In the genomic region with DNA sequence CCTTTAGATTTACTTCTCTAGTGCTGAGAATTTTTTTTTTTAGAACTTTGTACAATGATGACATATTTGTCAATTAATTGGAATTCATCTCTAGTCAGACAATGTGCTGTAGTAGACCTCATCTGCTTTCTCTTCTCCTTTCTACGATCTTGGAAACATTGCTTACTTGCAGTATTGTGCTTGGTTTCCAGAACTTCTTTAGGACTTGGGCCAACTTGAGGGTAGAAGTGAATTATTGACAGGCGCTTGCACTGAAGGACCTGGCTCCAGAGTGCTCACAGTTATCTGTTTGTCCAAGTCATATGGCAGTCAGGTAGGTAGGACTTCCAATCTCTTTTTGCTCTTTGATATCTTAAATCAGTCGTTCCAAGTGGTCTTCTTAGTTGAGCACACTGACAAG, we compare ENCODE assay signal across 22 cellular contexts. TPM values are rescaled to one million over a fixed set of nuclear protein-coding genes. Genes with fewer than 3 reads are reported as not detected.
A peak's percentile ranks its signal among the peaks of the same experiment; 100 is the strongest.
DNase-seq lines count a peak whose midpoint lies in the region; ATAC-seq, FAIRE-seq and TF ChIP-seq lines count a peak whose summit lies in the region.
"Had no signal": no experiment of that assay in that cellular context is flagged by ENCODE, and none has a peak within 500 bp of the region (broad histone marks: within the 10 kb centered on the region; RNA-seq: fewer than 3 reads in every experiment).

No MANE protein-coding gene starts in this region.

- H3K79me2 ChIP-seq in GM12878 (ENCODE audit: control insufficient read depth, insufficient read depth, low read length), result peaks cover 5% of the 10 kb centered on the region

- H3K27ac ChIP-seq in cardiac muscle cell, result peak overlapping the region; percentile 99
- no peak overlapping the region for H3K27ac ChIP-seq in GM12878 (ENCODE audit: control insufficient read depth, insufficient read depth)
- H3K27ac ChIP-seq in thymus (ENCODE audit: low read depth), result peak overlapping the region; percentile 2
- H3K27ac ChIP-seq: ovary had no signal

- CTCF ChIA-PET in GM12878 (lab: Yijun Ruan, JAX), result interaction anchor here (0.5 kb wide), 1 partner anchor 24 kb away, joined by 4 read pairs; no protein-coding TSS in a partner anchor

- in situ Hi-C loops in GM12878 (cut with MboI), result no loop called here

- intact Hi-C loops in left cardiac atrium (cut with DNase I), result no loop called here
- intact Hi-C loops in GM12878 (cut with micrococcal nuclease; ENCODE audit: unreplicated experiment), result no loop called here

- H3K4me3 ChIP-seq in cardiac muscle cell (no peak overlapping the region), GM12878 (no peak overlapping the region), thymus (ENCODE audit: low read length) (no peak overlapping the region)
- H3K4me3 ChIP-seq: adrenal gland, ovary had no signal

- TF ChIP-seq CTCF in cardiac muscle cell (IDR thresholded peaks at IDR 0.05; ENCODE audit: low read depth, low read length) (no peak), GM12878 (IDR thresholded peaks at IDR 0.05 in 2 of 3, conservative IDR thresholded peaks at IDR 0.05 in 1 of 3; ENCODE audit: control insufficient read depth in 2 of 3, extremely low read depth in 1 of 3, insufficient read depth in 1 of 3, low read depth in 3 of 3, low read length in 3 of 3) (no peak)

- DNase-seq in cardiac muscle cell (ENCODE audit: low read depth in 1 of 2, low spot score in 1 of 2) (no peak), left cardiac atrium (no peak), GM12878 (ENCODE audit: low read depth, low spot score) (no peak), mucosa of gallbladder (ENCODE audit: low spot score) (peak; percentile 63), GM19238 (ENCODE audit: insufficient read length, low spot score) (no peak), NCI-H1694 (lab: John Stamatoyannopoulos, UW) (no peak)
- DNase-seq: ACHN; adrenal gland; CD4-positive, CD25-positive, alpha-beta regulatory T cell; central memory CD4-positive, alpha-beta T cell; DND-41; effector memory CD4-positive, alpha-beta T cell; head of caudate nucleus; NCI-H1417; ovary; spleen had no signal

- no peak overlapping the region for H2AFZ ChIP-seq in GM12878 (ENCODE audit: control insufficient read depth, low read depth, low read length)

- no peak for TF ChIP-seq RAD21 in GM12878 (IDR thresholded peaks at IDR 0.05; ENCODE audit: insufficient read depth, low read depth, low read length)

- H3K36me3 ChIP-seq in cardiac muscle cell (no peaks in the 10 kb centered on the region), GM12878 (ENCODE audit: control insufficient read depth in 2 of 2, insufficient read depth in 2 of 2, low read length in 1 of 2) (no peaks in the 10 kb centered on the region), thymus (ENCODE audit: control insufficient read depth, insufficient read depth) (no peaks in the 10 kb centered on the region)
- H3K36me3 ChIP-seq: adrenal gland, ovary, spleen had no signal

- H3K27me3 ChIP-seq in cardiac muscle cell, result no peaks in the 10 kb centered on the region
- no peaks in the 10 kb centered on the region; a peak in 1 of 4 replicates for H3K27me3 ChIP-seq in GM12878 (replicated peaks in 1 of 2; ENCODE audit: control insufficient read depth in 2 of 2, insufficient read depth in 2 of 2, low read length in 1 of 2)
- H3K27me3 ChIP-seq in thymus (ENCODE audit: control insufficient read depth, insufficient read depth), result no peaks in the 10 kb centered on the region
- H3K27me3 ChIP-seq: adrenal gland, ovary had no signal

- RAD21 ChIA-PET in GM12878 (lab: Charles Lee; ENCODE audit: unreplicated experiment), result interaction anchor here (0.6 to 1.3 kb wide), 3 partner anchors 8 to 369 kb away, joined by 3 to 4 read pairs (median 3); no protein-coding TSS in a partner anchor

- POLR2A ChIA-PET in GM12878 (lab: Charles Lee), result no interaction called here

- no peak overlapping the region for H3K9ac ChIP-seq in GM12878 (ENCODE audit: control insufficient read depth, insufficient read depth, low read length)
- H3K9ac ChIP-seq: KMS-11 had no signal

- 85% methylated on average over 3 of the region's 3 CpGs for WGBS in GM12878 (ENCODE audit: insufficient coverage, insufficient replicate concordance, low lambda C conversion rate, missing lambda C conversion rate)
- WGBS in thymus, result 97% methylated on average over 3 of the region's 3 CpGs

- SMC1A ChIA-PET in GM12878 (lab: Charles Lee; ENCODE audit: uncharacterized antibody, unreplicated experiment), result interaction anchor here (0.6 to 16.0 kb wide), 6 partner anchors 9 to 209 kb away, joined by 3 to 291 read pairs (median 3); no protein-coding TSS in a partner anchor

- no peak for ATAC-seq in left cardiac atrium
- ATAC-seq in GM12878, result no peak
- no peak for ATAC-seq in GM19395 (IDR thresholded peaks at IDR 0.05; ENCODE audit: unreplicated experiment)
- ATAC-seq: activated T-helper 17 cell treated with anti-CD3 and anti-CD28 coated beads, Interleukin-2, amount 50 U/mL, for 72 hours had no signal

- no peaks in the 10 kb centered on the region for H4K20me1 ChIP-seq in GM12878 (ENCODE audit: control insufficient read depth, insufficient read depth)

- peaks cover 78% of the 10 kb centered on the region for H3K4me1 ChIP-seq in cardiac muscle cell (ENCODE audit: low read depth)
- peaks cover 30% of the 10 kb centered on the region for H3K4me1 ChIP-seq in GM12878 (ENCODE audit: control insufficient read depth, insufficient read depth, low read length)
- H3K4me1 ChIP-seq in thymus (ENCODE audit: control insufficient read depth, insufficient read depth, low read length), result peaks cover 5% of the 10 kb centered on the region

- no peak for FAIRE-seq in GM12878 (lab: Jason Lieb, UNC)
- FAIRE-seq: keratinocyte, urothelium cell line had no signal

- no peak for TF ChIP-seq EP300 in GM12878 (IDR thresholded peaks at IDR 0.05; ENCODE audit: borderline replicate concordance in 1 of 2, control insufficient read depth in 1 of 2, low read depth in 2 of 2, low read length in 2 of 2)

- no peak for TF ChIP-seq POLR2A in GM12878 (IDR thresholded peaks at IDR 0.05; ENCODE audit: low read depth, low read length)

- BruUV-seq in GM12878 (replicated peaks; lab: Mats Ljungman, UMichigan), result no TSS peak

- H3K4me2 ChIP-seq in GM12878 (ENCODE audit: control insufficient read depth, insufficient read depth), result no peak overlapping the region

- H3K9me3 ChIP-seq in cardiac muscle cell (ENCODE audit: low read depth), result no peaks in the 10 kb centered on the region
- H3K9me3 ChIP-seq in GM12878 (replicated peaks; ENCODE audit: control insufficient read depth, insufficient read depth, low read length), result no peaks in the 10 kb centered on the region
- H3K9me3 ChIP-seq in thymus (ENCODE audit: control insufficient read depth), result no peaks in the 10 kb centered on the region
- H3K9me3 ChIP-seq: adrenal gland, ovary, spleen had no signal

TF ChIP-seq in GM12878, 131 proteins besides CTCF, POLR2A, EP300 and RAD21:
- no peak for TF ChIP-seq FOS (IDR thresholded peaks at IDR 0.05; ENCODE audit: borderline replicate concordance, extremely low read depth, insufficient read length)
- TF ChIP-seq SPI1 (IDR thresholded peaks at IDR 0.05; ENCODE audit: borderline replicate concordance, insufficient read depth, low read depth, low read length), result peak; percentile 15; the same call in 1 of the 2 replicates
- TF ChIP-seq IRF5 (IDR thresholded peaks at IDR 0.05; ENCODE audit: borderline replicate concordance), result no peak
- no peak for TF ChIP-seq DPF2 (IDR thresholded peaks at IDR 0.05)
- TF ChIP-seq CBFB (IDR thresholded peaks at IDR 0.05; ENCODE audit: low read depth), result no peak
- TF ChIP-seq ATF7 (IDR thresholded peaks at IDR 0.05; ENCODE audit: low read depth), result 0 out of 2 replicates have a peak, but pooled peaks have one; percentile 24
- no peak for TF ChIP-seq CHD2 (IDR thresholded peaks at IDR 0.05; ENCODE audit: borderline replicate concordance, low read depth, low read length)
- no peak for TF ChIP-seq TBL1XR1 (IDR thresholded peaks at IDR 0.05; ENCODE audit: low read depth, low read length)
- TF ChIP-seq KAT2A (conservative IDR thresholded peaks at IDR 0.05; ENCODE audit: control insufficient read depth, low read depth, low read length), result no peak

RNA-seq across cellular contexts. Expression of gene FNIP2, which starts 39.6 kb away (rescaled TPM):
- total RNA-seq in cardiac muscle cell (45.1 and 74.4 TPM in 2 replicates), left cardiac atrium (10 to 100 TPM; 40.6 to 55.3 TPM), GM12878 (2014; rRNA removed) (0.17 and 0.22 TPM in 2 replicates), GM12878 (2014; rRNA removed; fragmentation: Illumina TruSeq; extraction: Trizol) (0.23 and 0.27 TPM in 2 replicates), GM12878 (2021) (0.32 and 0.38 TPM in 2 replicates), mucosa of gallbladder (63.0 TPM)
- polyA plus RNA-seq in cardiac muscle cell (29.9 and 60.1 TPM in 2 replicates), GM12878 (2011; rRNA removed) (0.32 and 0.38 TPM in 2 replicates), GM12878 (2014; fragmentation: Illumina TruSeq; extraction: Trizol) (0.11 and 0.12 TPM in 2 replicates), GM12878 (2014; fragmentation: Nextera tagmentation; extraction: Ambion mirVana) (under 1 TPM; 0.03 to 0.04 TPM), GM12878 (2014; rRNA removed) (0.06 and 0.20 TPM in 2 replicates), GM12878 (2016; fragmentation: Nextera tagmentation; extraction: Ambion mirVana) (under 1 TPM; 0.12 to 0.13 TPM), thymus (12.6 TPM)
- 7.1 and 7.9 TPM in 2 replicates for total RNA-seq in GM12878 (2013; cell fraction: nucleolus; rRNA removed)
- 0.92 TPM for polyA plus RNA-seq in GM12878 (2011; ENCODE audit: low read depth)
- polyA plus RNA-seq in GM12878 (2011; cell fraction: cytosol; rRNA removed), result 0.25 TPM in 2 replicates
- polyA plus RNA-seq in GM12878 (2011; cell fraction: nucleus; rRNA removed), result 0.21 and 0.23 TPM in 2 replicates
- polyA plus RNA-seq in GM12878 (2012), result 1.8 and 2.2 TPM in 2 replicates
- polyA minus RNA-seq in GM12878 (2011; rRNA and poly(A)+ RNA removed), result 0.57 and 1.8 TPM in 2 replicates
- polyA minus RNA-seq in GM12878 (2011; cell fraction: cytosol; rRNA and poly(A)+ RNA removed), result 0.13 and 0.31 TPM in 2 replicates
- 0.36 and 0.86 TPM in 2 replicates for polyA minus RNA-seq in GM12878 (2011; cell fraction: nucleus; rRNA and poly(A)+ RNA removed)
